ENCODE assay signal across 16 cellular contexts in the genomic region with DNA sequence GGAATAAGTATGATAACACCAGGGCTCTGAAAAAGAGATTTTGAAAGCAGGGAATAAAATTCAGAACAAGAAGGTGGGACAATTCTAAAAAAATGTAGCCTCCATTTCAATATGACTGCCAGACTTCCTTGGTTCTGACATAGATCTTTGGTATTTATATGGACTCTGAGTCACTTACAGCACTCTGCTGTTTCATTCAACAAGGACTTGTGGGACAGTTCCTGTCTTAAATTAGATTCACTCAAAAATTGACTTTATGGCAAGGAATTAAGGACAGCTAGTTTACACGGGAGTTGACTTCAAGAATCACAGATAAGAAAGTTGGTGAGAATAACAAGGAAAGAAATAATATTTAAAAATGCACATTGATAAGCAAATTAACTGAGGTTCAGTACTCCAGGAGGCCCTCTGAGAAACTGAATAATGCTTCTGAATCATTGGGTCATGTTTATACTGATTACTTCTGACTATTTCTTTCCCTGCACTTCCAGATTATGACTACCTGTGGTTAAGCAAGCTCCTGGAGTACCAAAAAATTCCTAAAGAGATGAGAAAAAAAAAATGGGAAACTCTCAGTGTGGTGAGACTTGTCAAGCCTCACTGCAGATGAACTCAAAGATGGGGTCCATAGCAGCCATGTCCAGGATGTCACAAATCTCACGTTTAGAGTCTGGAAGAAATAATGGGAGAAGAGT.
DNase-seq lines count a peak whose midpoint lies in the region; TF ChIP-seq lines count a peak whose summit lies in the region.
"Had no signal": no experiment of that assay in that cellular context is flagged by ENCODE, and none has a peak within 500 bp of the region (broad histone marks: within the 10 kb centered on the region; RNA-seq: fewer than 3 reads in every experiment).

No MANE protein-coding gene starts in this region.

- no peak overlapping the region for H3K4me2 ChIP-seq in neural progenitor cell

- no peaks in the 10 kb centered on the region for H3K79me2 ChIP-seq in neural progenitor cell (ENCODE audit: low read depth)

- no peak overlapping the region for H3K27ac Mint-ChIP-seq in neural progenitor cell
- H3K27ac Mint-ChIP-seq: endodermal cell, nephron progenitor cell had no signal

- no peaks in the 10 kb centered on the region for H4K20me1 ChIP-seq in neural progenitor cell (ENCODE audit: low read depth)

- no peak for TF ChIP-seq CTCF in fibroblast of villous mesenchyme (IDR thresholded peaks at IDR 0.05; ENCODE audit: insufficient read depth, low read depth, low read length)
- TF ChIP-seq CTCF in neural progenitor cell (IDR thresholded peaks at IDR 0.05) = no peak
- no peak for TF ChIP-seq CTCF in tibial artery (IDR thresholded peaks at IDR 0.05)

- H3K36me3 ChIP-seq in neural progenitor cell (no peaks in the 10 kb centered on the region), tibial artery (no peaks in the 10 kb centered on the region)
- H3K36me3 ChIP-seq: tibial nerve had no signal

- H3K27me3 Mint-ChIP-seq in neural progenitor cell (ENCODE audit: insufficient read depth, low read depth) = no peaks in the 10 kb centered on the region

- H3K9ac ChIP-seq in neural progenitor cell = no peak overlapping the region

- no peaks in the 10 kb centered on the region for H3K27me3 ChIP-seq in neural progenitor cell
- no peaks in the 10 kb centered on the region for H3K27me3 ChIP-seq in tibial artery
- H3K27me3 ChIP-seq: tibial nerve had no signal

- H3K27ac ChIP-seq in neural progenitor cell (no peak overlapping the region), tibial artery (no peak overlapping the region)
- H3K27ac ChIP-seq: tibial nerve had no signal

- no peaks in the 10 kb centered on the region for H3K36me3 Mint-ChIP-seq in neural progenitor cell

- no peaks in the 10 kb centered on the region for H3K4me1 Mint-ChIP-seq in neural progenitor cell
- H3K4me1 Mint-ChIP-seq: endodermal cell had no signal

- peaks cover 2% of the 10 kb centered on the region for H3F3A ChIP-seq in neural progenitor cell (ENCODE audit: low read depth)

- peaks cover 6% of the 10 kb centered on the region for H3K4me1 ChIP-seq in neural progenitor cell
- no peaks in the 10 kb centered on the region for H3K4me1 ChIP-seq in tibial artery
- H3K4me1 ChIP-seq: tibial nerve had no signal

- peaks cover 3% of the 10 kb centered on the region for H3K9me3 Mint-ChIP-seq in neural progenitor cell
- H3K9me3 Mint-ChIP-seq: endodermal cell had no signal

- intact Hi-C loops in tibial artery (cut with DNase I; ENCODE audit: low total_unique reads) = no loop called here

- DNase-seq in HS-5 (ENCODE audit: low read depth) (peak; percentile 65), amniotic epithelial cell (ENCODE audit: low read depth) (peak; percentile 61), fibroblast of villous mesenchyme (ENCODE audit: low read depth) (peak; percentile 4), Kasumi-1 (lab: John Stamatoyannopoulos, UW) (no peak), putamen (ENCODE audit: low spot score) (no peak), neural progenitor cell (ENCODE audit: low spot score) (no peak), tibial artery (no peak)
- DNase-seq: activated CD8-positive, alpha-beta memory T cell treated with anti-CD3 and anti-CD28 coated beads for 24 hours; activated gamma-delta T cell; COR-L47; endodermal cell; NCI-H1105; NCI-H2227 treated with DMSO at 0.1 percent for 48 hours; nephron progenitor cell; right cardiac atrium had no signal

- H2AFZ ChIP-seq in neural progenitor cell (replicated peaks) = no peak overlapping the region

- H3K9me3 ChIP-seq in neural progenitor cell (ENCODE audit: low read depth) = no peaks in the 10 kb centered on the region
- no peaks in the 10 kb centered on the region for H3K9me3 ChIP-seq in tibial artery

- H3K4me3 Mint-ChIP-seq in neural progenitor cell = no peak overlapping the region
- H3K4me3 Mint-ChIP-seq: endodermal cell, nephron progenitor cell had no signal

- H3K4me3 ChIP-seq in fibroblast of villous mesenchyme (ENCODE audit: low read depth, low read length) = no peak overlapping the region
- H3K4me3 ChIP-seq in neural progenitor cell = no peak overlapping the region
- H3K4me3 ChIP-seq in tibial artery = no peak overlapping the region
- H3K4me3 ChIP-seq: tibial nerve had no signal

Comparison
In these comparisons a context has a peak if more than half of its experiments do, and no peak if none do; other contexts are left out.
1. DNase-seq: peak in HS-5 (single experiment), amniotic epithelial cell (single experiment) and fibroblast of villous mesenchyme (single experiment); none in Kasumi-1 (0 of 2), putamen (single experiment), neural progenitor cell (single experiment) and tibial artery (0 of 2).